Comparison of ENCODE assay signal across 8 cellular contexts in the genomic region with DNA sequence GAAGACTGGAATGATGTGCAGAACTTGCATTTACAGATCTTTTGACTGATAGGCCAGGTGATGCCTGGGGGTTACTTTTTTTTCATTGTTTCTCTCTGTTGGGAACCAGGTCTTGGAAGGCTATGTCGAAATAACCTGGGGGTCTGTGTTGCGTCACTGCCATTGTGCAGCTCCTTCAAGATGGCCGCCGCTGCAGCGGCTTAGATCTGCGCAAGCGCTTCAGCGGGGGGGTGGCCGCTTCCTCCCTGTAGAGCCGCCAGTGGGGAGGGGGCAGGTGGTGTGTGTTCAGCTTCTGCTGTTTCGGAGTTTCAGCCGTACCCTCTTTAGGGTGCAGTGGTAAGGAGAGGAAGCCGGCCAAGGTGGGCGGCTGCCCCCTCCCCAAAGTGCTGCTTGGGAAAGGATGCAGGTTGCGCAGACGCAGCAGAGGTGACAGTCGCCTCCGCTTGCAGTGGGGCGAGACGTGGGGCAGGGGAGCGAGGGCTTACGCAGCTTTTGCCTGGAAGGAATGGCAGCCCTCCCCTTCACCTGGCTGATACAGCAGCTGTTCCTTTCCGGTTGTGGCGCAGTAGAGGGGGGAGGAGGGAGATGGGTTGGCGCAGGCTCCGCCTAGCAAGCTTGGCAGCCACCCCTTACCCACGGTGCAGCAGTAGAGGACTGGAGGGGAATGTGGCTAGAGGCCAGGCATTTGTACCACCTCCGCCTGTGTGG. TPM values are rescaled to one million over a fixed set of nuclear protein-coding genes. Genes with fewer than 3 reads are reported as not detected.
A peak's percentile ranks its signal among the peaks of the same experiment; 100 is the strongest.
DNase-seq lines count a peak whose midpoint lies in the region; ATAC-seq, FAIRE-seq and TF ChIP-seq lines count a peak whose summit lies in the region.

No MANE protein-coding gene starts in this region.

- no peaks in the 10 kb centered on the region for H4K20me1 ChIP-seq in Karpas-422 (ENCODE audit: insufficient read depth, low read depth, low read length)
- H4K20me1 ChIP-seq in SU-DHL-6 (ENCODE audit: low read depth, low read length), result no peaks in the 10 kb centered on the region

- 47 to 52% (median 51%) methylated on average over 28 of the region's 28 CpGs for WGBS in psoas muscle, 3 donors

- H3F3A ChIP-seq in SU-DHL-6 (ENCODE audit: insufficient read depth), result no peaks in the 10 kb centered on the region

- intact Hi-C loops in left ventricle myocardium inferior (cut with micrococcal nuclease), result no loop called here
- intact Hi-C loops in psoas muscle (cut with DNase I), result no loop called here

- peaks cover 64% of the 10 kb centered on the region for H3K79me2 ChIP-seq in Karpas-422 (ENCODE audit: low read length)
- peaks cover 61% of the 10 kb centered on the region for H3K79me2 ChIP-seq in SU-DHL-6 (ENCODE audit: insufficient read depth, low read length)

- TF ChIP-seq CTCF in SU-DHL-6 (IDR thresholded peaks at IDR 0.05; ENCODE audit: insufficient read depth, low read length, poor library complexity, severe bottlenecking) (no peak), left ventricle myocardium inferior (IDR thresholded peaks at IDR 0.05; ENCODE audit: borderline replicate concordance) (no peak), psoas muscle (IDR thresholded peaks at IDR 0.05) (no peak)

- peak; percentile 81 for FAIRE-seq in urothelium cell line (lab: Jason Lieb, UNC)

- H3K27ac ChIP-seq in Karpas-422 (ENCODE audit: low read length) (peak overlapping the region; percentile 71), SU-DHL-6 (ENCODE audit: low read depth, low read length) (peak overlapping the region; percentile 75), left ventricle myocardium inferior (replicated peaks) (peak overlapping the region; percentile 94), psoas muscle (peak overlapping the region; percentile 85)

- DNase-seq in DMS153 treated with DMSO at 0.1 percent for 48 hours (lab: John Stamatoyannopoulos, UW; ENCODE audit: unreplicated experiment) (peak; percentile 42), Karpas-422 (peak; percentile 82), amniotic stem cell (lab: John Stamatoyannopoulos, UW) (peak; percentile 10), left ventricle myocardium inferior (peak; percentile 66), psoas muscle (peak; percentile 72 to 89), urothelium cell line (ENCODE audit: low spot score) (peak; percentile 85)

- H3K4me1 ChIP-seq in Karpas-422 (ENCODE audit: low read length), result peaks cover 5% of the 10 kb centered on the region; the same call in 1 of the 2 replicates
- peaks cover 35% of the 10 kb centered on the region for H3K4me1 ChIP-seq in left ventricle myocardium inferior
- peaks cover 7% of the 10 kb centered on the region for H3K4me1 ChIP-seq in psoas muscle

- H3K4me3 ChIP-seq in Karpas-422 (ENCODE audit: low read length) (peak overlapping the region; percentile 69), SU-DHL-6 (ENCODE audit: insufficient read depth, low read length, poor library complexity, severe bottlenecking) (peak overlapping the region; percentile 69), left ventricle myocardium inferior (peak overlapping the region; percentile 81), psoas muscle (peak overlapping the region; percentile 75)

- peak overlapping the region; percentile 72 for H2AFZ ChIP-seq in Karpas-422 (ENCODE audit: low read length)
- H2AFZ ChIP-seq in SU-DHL-6 (ENCODE audit: low read depth, low read length, severe bottlenecking), result peak overlapping the region; percentile 68

- ATAC-seq in GM21529 (IDR thresholded peaks at IDR 0.05; ENCODE audit: unreplicated experiment) (peak; percentile 70), psoas muscle (peak; percentile 84 to 88 (median 86))

- peak overlapping the region; percentile 65 for H3K4me2 ChIP-seq in Karpas-422 (ENCODE audit: low read depth, low read length, poor library complexity, severe bottlenecking)
- peak overlapping the region; percentile 56 for H3K4me2 ChIP-seq in SU-DHL-6 (ENCODE audit: low read depth, low read length, poor library complexity, severe bottlenecking)

- H3K9ac ChIP-seq in Karpas-422 (ENCODE audit: low read length), result peak overlapping the region; percentile 80
- peak overlapping the region; percentile 63 for H3K9ac ChIP-seq in SU-DHL-6 (ENCODE audit: low read length)

- H3K36me3 ChIP-seq in Karpas-422 (ENCODE audit: insufficient read depth, low read length) (peaks cover 18% of the 10 kb centered on the region), SU-DHL-6 (ENCODE audit: low read length) (peaks cover 3% of the 10 kb centered on the region; the same call in 1 of the 2 replicates), left ventricle myocardium inferior (no peaks in the 10 kb centered on the region), psoas muscle (ENCODE audit: insufficient read depth in 1 of 2, low read depth in 1 of 2) (no peaks in the 10 kb centered on the region)

- H3K9me2 ChIP-seq in Karpas-422 (replicated peaks; ENCODE audit: insufficient read depth, low read length) (no peaks in the 10 kb centered on the region), SU-DHL-6 (replicated peaks; ENCODE audit: insufficient read depth, low read length) (no peaks in the 10 kb centered on the region)

- peaks cover 19% of the 10 kb centered on the region for H3K9me3 ChIP-seq in Karpas-422 (ENCODE audit: low read length)
- H3K9me3 ChIP-seq in SU-DHL-6 (ENCODE audit: insufficient read depth, low read length), result no peaks in the 10 kb centered on the region
- peaks cover 23% of the 10 kb centered on the region for H3K9me3 ChIP-seq in left ventricle myocardium inferior (replicated peaks)
- no peaks in the 10 kb centered on the region for H3K9me3 ChIP-seq in psoas muscle

- H3K27me3 ChIP-seq in Karpas-422 (ENCODE audit: low read length) (no peaks in the 10 kb centered on the region), SU-DHL-6 (ENCODE audit: low read length) (no peaks in the 10 kb centered on the region), left ventricle myocardium inferior (ENCODE audit: low read depth) (no peaks in the 10 kb centered on the region), psoas muscle (ENCODE audit: insufficient read depth in 3 of 3, low read length in 2 of 3) (no peaks in the 10 kb centered on the region)

RNA-seq across cellular contexts. Expression of a gene that starts 1.5 kb away (rescaled TPM):
- total RNA-seq in Karpas-422 (2014; rRNA removed; shearing (Covaris generic); ENCODE audit: low replicate concordance), result 116 and 173 TPM in 2 replicates
- total RNA-seq in left ventricle myocardium inferior, result 464 TPM
- 100 to 1,000 TPM in 3 of 4 donors, 10 to 100 TPM in 1; 76.3 to 190 (median 107) TPM for total RNA-seq in psoas muscle
- 100 to 1,000 TPM in 2 of 3 donors, 10 to 100 TPM in 1; 65.4 to 240 (median 120) TPM for polyA plus RNA-seq in psoas muscle

RNA-seq across cellular contexts. Expression of a gene that starts 1.5 kb away (rescaled TPM):
- 38.7 and 58.6 TPM in 2 replicates for total RNA-seq in Karpas-422 (2014; rRNA removed; shearing (Covaris generic); ENCODE audit: low replicate concordance)
- total RNA-seq in left ventricle myocardium inferior, result 94.6 TPM
- total RNA-seq in psoas muscle, result 10 to 100 TPM; 22.2 to 26.8 (median 24.1) TPM
- polyA plus RNA-seq in psoas muscle, result 1 to 10 TPM; 2.2 to 3.9 (median 3.4) TPM

Comparison
In these comparisons a context has a peak if more than half of its experiments do, and no peak if none do; other contexts are left out.
1. Peak in every context shown above with its lines: DNase-seq, ATAC-seq, H3K4me3 ChIP-seq and H3K27ac ChIP-seq.
2. DNase-seq: peak in every context shown above with its lines; median percentile 85 in urothelium cell line; 82 in Karpas-422; 80 in psoas muscle; 66 in left ventricle myocardium inferior; 42 in DMS153 treated with DMSO at 0.1 percent for 48 hours; 10 in amniotic stem cell.